In genomic region chr2:144430722-144431163, GRCh38 we compare ENCODE assay signal across 8 cellular contexts.
DNase-seq lines count a peak whose midpoint lies in the region; ATAC-seq and TF ChIP-seq lines count a peak whose summit lies in the region.

No MANE protein-coding gene starts in this region.

- no peak for DNase-seq in activated B cell treated with CpG ODN at 0.5 μM for 24 hours
- peak; percentile 67 for DNase-seq in midbrain (lab: John Stamatoyannopoulos, UW)
- DNase-seq in GM19238 (ENCODE audit: insufficient read length, low spot score), result no peak
- no peak for DNase-seq in osteocyte (ENCODE audit: extremely low spot score, unreplicated experiment)
- no peak for DNase-seq in stimulated activated CD4-positive, alpha-beta T cell treated with anti-CD3 and anti-CD28 coated beads, Interleukin-2, amount 100 ng/mL, for 24 hours
- no peak for DNase-seq in SKM-1 (lab: John Stamatoyannopoulos, UW; ENCODE audit: unreplicated experiment)

- no peak for TF ChIP-seq CTCF in activated B cell treated with CpG ODN at 0.5 μM for 24 hours (IDR thresholded peaks at IDR 0.05)
- TF ChIP-seq CTCF in osteocyte (IDR thresholded peaks at IDR 0.05), result no peak

- ATAC-seq in GM19328 (IDR thresholded peaks at IDR 0.05; ENCODE audit: unreplicated experiment) (peak; percentile 94), HG02973 (IDR thresholded peaks at IDR 0.05; ENCODE audit: unreplicated experiment) (peak; percentile 97), activated B cell treated with CpG ODN at 0.5 μM for 24 hours (ENCODE audit: low read depth) (peak; percentile 56)

- POLR2A ChIA-PET in activated B cell treated with CpG ODN at 0.5 μM for 24 hours (lab: Charles Lee), result interaction anchor here (0.7 to 0.8 kb wide), 2 partner anchors 26 to 88 kb away, joined by 3 to 5 read pairs; no protein-coding TSS in a partner anchor

- no peak overlapping the region for H3K4me3 Mint-ChIP-seq in activated B cell treated with CpG ODN at 0.5 μM for 24 hours
- no peak overlapping the region for H3K4me3 Mint-ChIP-seq in osteocyte (ENCODE audit: unreplicated experiment)

- CTCF ChIA-PET in activated B cell treated with CpG ODN at 0.5 μM for 24 hours (lab: Charles Lee), result interaction anchor here (0.6 to 1.4 kb wide), 3 partner anchors 9 to 25 kb away, joined by 3 to 4 read pairs (median 3); no protein-coding TSS in a partner anchor

- H3K36me3 Mint-ChIP-seq in activated B cell treated with CpG ODN at 0.5 μM for 24 hours (ENCODE audit: low read depth) (peaks cover 41% of the 10 kb centered on the region), osteocyte (ENCODE audit: unreplicated experiment) (peaks cover 32% of the 10 kb centered on the region)

- H3K27ac Mint-ChIP-seq in activated B cell treated with CpG ODN at 0.5 μM for 24 hours, result no peak overlapping the region
- H3K27ac Mint-ChIP-seq in osteocyte (ENCODE audit: unreplicated experiment), result no peak overlapping the region

- peaks cover 44% of the 10 kb centered on the region for H3K4me1 Mint-ChIP-seq in activated B cell treated with CpG ODN at 0.5 μM for 24 hours
- peaks cover 38% of the 10 kb centered on the region for H3K4me1 Mint-ChIP-seq in osteocyte (ENCODE audit: unreplicated experiment)

- H3K27me3 Mint-ChIP-seq in activated B cell treated with CpG ODN at 0.5 μM for 24 hours, result no peaks in the 10 kb centered on the region
- no peaks in the 10 kb centered on the region for H3K27me3 Mint-ChIP-seq in osteocyte (ENCODE audit: unreplicated experiment)

- intact Hi-C loops in activated B cell treated with CpG ODN at 0.5 μM for 24 hours (cut with micrococcal nuclease), result loop anchor here (2.0 kb wide), 2 partner anchors 16 to 18 kb away; no protein-coding TSS in a partner anchor

- H3K9me3 Mint-ChIP-seq in activated B cell treated with CpG ODN at 0.5 μM for 24 hours, result no peaks in the 10 kb centered on the region
- no peaks in the 10 kb centered on the region for H3K9me3 Mint-ChIP-seq in osteocyte (ENCODE audit: unreplicated experiment)
